In the genomic region with DNA sequence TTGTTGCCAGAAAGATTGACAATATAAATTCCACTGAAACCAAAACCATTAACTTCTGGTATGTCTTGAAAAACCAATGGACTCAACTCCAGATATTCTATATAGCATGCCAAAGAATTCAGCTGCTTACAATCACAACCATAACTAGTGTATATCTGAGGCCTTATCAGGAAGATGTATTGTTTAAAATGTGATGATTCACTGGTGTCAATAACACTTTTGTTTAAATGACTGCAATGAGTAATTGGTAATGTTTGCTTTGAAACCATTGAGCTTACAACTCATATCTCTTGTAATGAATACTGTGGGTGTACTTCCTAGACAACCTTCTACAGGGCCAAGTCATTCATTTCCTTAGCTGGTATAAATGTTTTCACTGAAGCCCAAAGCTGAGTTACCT, we compare ENCODE assay signal across 23 cellular contexts.
DNase-seq lines count a peak whose midpoint lies in the region; ATAC-seq, FAIRE-seq and TF ChIP-seq lines count a peak whose summit lies in the region.
"Had no signal": no experiment of that assay in that cellular context is flagged by ENCODE, and none has a peak within 500 bp of the region (broad histone marks: within the 10 kb centered on the region; RNA-seq: fewer than 3 reads in every experiment).

No MANE protein-coding gene starts in this region.

- intact Hi-C loops in HepG2 (cut with micrococcal nuclease; ENCODE audit: unreplicated experiment) (no loop called here), stomach (cut with DNase I; ENCODE audit: low total_unique reads) (no loop called here)

- peaks cover 6% of the 10 kb centered on the region for H3K9me3 Mint-ChIP-seq in stimulated activated memory B cell treated with anti-CD40 and anti-IgM and Interleukin-4, amounts not matched to agents 10 μg/mL and 1 μg/mL and 100 μg/mL, for 72 hours

- no peaks in the 10 kb centered on the region for H3K9me3 ChIP-seq in HepG2 (ENCODE audit: low read length)
- H3K9me3 ChIP-seq in stomach, result no peaks in the 10 kb centered on the region
- H3K9me3 ChIP-seq: BLaER1 treated with 17β-estradiol and CSF1 and Interleukin-3, amounts not matched to agents 10 nM and 100 nM; left ventricle myocardium inferior; sigmoid colon had no signal

- BruUV-seq in HepG2 (replicated peaks; lab: Mats Ljungman, UMichigan), result no TSS peak

- TF ChIP-seq RAD21 in HepG2 (CRISPR knock-in tag; IDR thresholded peaks at IDR 0.05), result no peak

- in situ Hi-C loops in HepG2 (cut with HindIII; ENCODE audit: extremely low pct_ligation_motif_present, low pct_unique_long_range_greater_than_20kb), result no loop called here

- no peaks in the 10 kb centered on the region for H3K79me2 ChIP-seq in HepG2 (ENCODE audit: insufficient read depth, low read length)

- no peaks in the 10 kb centered on the region for H4K20me1 ChIP-seq in HepG2 (ENCODE audit: insufficient read depth, low read length)
- H4K20me1 ChIP-seq: BLaER1 treated with 17β-estradiol and CSF1 and Interleukin-3, amounts not matched to agents 10 nM and 100 nM had no signal

- H3K27ac Mint-ChIP-seq in stimulated activated memory B cell treated with anti-CD40 and anti-IgM and Interleukin-4, amounts not matched to agents 10 μg/mL and 1 μg/mL and 100 μg/mL, for 72 hours, result no peak overlapping the region
- H3K27ac Mint-ChIP-seq: activated naive CD8-positive, alpha-beta T cell treated with anti-CD3 and anti-CD28 coated beads, Interleukin-2, amount 50 U/mL, for 24 hours; activated T-cell treated with anti-CD3 and anti-CD28 coated beads, Interleukin-2, amount 50 U/mL, for 24 hours; stimulated activated naive CD8-positive, alpha-beta T cell treated with anti-CD3 and anti-CD28 coated beads, Interleukin-15, Interleukin-2, amounts not matched to agents 100 ng/mL and 50 ng/mL, for 24 hours; T-helper 17 cell had no signal

- TF ChIP-seq EP300 in HepG2 (IDR thresholded peaks at IDR 0.05; ENCODE audit: low read depth in 2 of 2, low read length in 2 of 2) (no peak), HepG2 (CRISPR knock-in tag; IDR thresholded peaks at IDR 0.05; ENCODE audit: borderline replicate concordance) (no peak), stomach (IDR thresholded peaks at IDR 0.05) (no peak)

- CTCF ChIA-PET in HepG2 (lab: Yijun Ruan, JAX; ENCODE audit: low intra/inter-chr PET ratio, low total read pairs), result no interaction called here

- H3K4me2 ChIP-seq in HepG2 (ENCODE audit: low read depth, low read length), result no peak overlapping the region
- H3K4me2 ChIP-seq: BLaER1 treated with 17β-estradiol and CSF1 and Interleukin-3, amounts not matched to agents 10 nM and 100 nM; PC-9 had no signal

- ATAC-seq in HepG2 (no peak), SK-N-SH treated with all-trans-retinoic acid at 6 μM for 48 hours (no peak)
- no peak for ATAC-seq in stimulated activated memory B cell treated with anti-CD40 and anti-IgM and Interleukin-4, amounts not matched to agents 10 μg/mL and 1 μg/mL and 100 μg/mL, for 72 hours
- ATAC-seq: activated naive CD8-positive, alpha-beta T cell treated with anti-CD3 and anti-CD28 coated beads, Interleukin-2, amount 50 U/mL, for 24 hours; T-helper 17 cell had no signal

- H3K9ac ChIP-seq in HepG2 (ENCODE audit: insufficient read depth, low read depth, low read length), result no peak overlapping the region
- H3K9ac ChIP-seq: BLaER1 treated with 17β-estradiol and CSF1 and Interleukin-3, amounts not matched to agents 10 nM and 100 nM; GM23248 had no signal

- no peaks in the 10 kb centered on the region for H3K4me1 Mint-ChIP-seq in stimulated activated memory B cell treated with anti-CD40 and anti-IgM and Interleukin-4, amounts not matched to agents 10 μg/mL and 1 μg/mL and 100 μg/mL, for 72 hours
- H3K4me1 Mint-ChIP-seq: activated naive CD8-positive, alpha-beta T cell treated with anti-CD3 and anti-CD28 coated beads, Interleukin-2, amount 50 U/mL, for 24 hours; T-helper 17 cell had no signal

- TF ChIP-seq POLR2A in HepG2 (IDR thresholded peaks at IDR 0.05; ENCODE audit: insufficient read depth in 1 of 2, low read depth in 2 of 2, low read length in 2 of 2), result no peak
- no peak for TF ChIP-seq POLR2A in stomach (IDR thresholded peaks at IDR 0.05)

- no peak overlapping the region for H2AFZ ChIP-seq in HepG2 (ENCODE audit: low read length)
- H2AFZ ChIP-seq: GM23248, PC-9 had no signal

- H3K27me3 ChIP-seq in bronchial epithelial cell (ENCODE audit: control insufficient read depth, insufficient read depth, low read length), result peaks cover 6% of the 10 kb centered on the region
- H3K27me3 ChIP-seq in HepG2 (ENCODE audit: control insufficient read depth in 1 of 2, insufficient read depth in 2 of 2, low read length in 2 of 2), result no peaks in the 10 kb centered on the region
- no peaks in the 10 kb centered on the region for H3K27me3 ChIP-seq in stomach
- H3K27me3 ChIP-seq: BLaER1 treated with 17β-estradiol and CSF1 and Interleukin-3, amounts not matched to agents 10 nM and 100 nM; sigmoid colon had no signal

- no peaks in the 10 kb centered on the region for H3K36me3 Mint-ChIP-seq in stimulated activated memory B cell treated with anti-CD40 and anti-IgM and Interleukin-4, amounts not matched to agents 10 μg/mL and 1 μg/mL and 100 μg/mL, for 72 hours

- TF ChIP-seq CTCF in bronchial epithelial cell (IDR thresholded peaks at IDR 0.05; ENCODE audit: insufficient read depth, low read length, severe bottlenecking) (no peak), HepG2 (CRISPR knock-in tag; IDR thresholded peaks at IDR 0.05) (no peak), stomach (IDR thresholded peaks at IDR 0.05) (no peak)

- peak; percentile 98 for DNase-seq in DMS53 treated with DMSO at 0.1 percent for 48 hours (lab: John Stamatoyannopoulos, UW; ENCODE audit: unreplicated experiment)
- DNase-seq in NCI-H146 treated with DMSO at 0.1 percent for 48 hours (lab: John Stamatoyannopoulos, UW; ENCODE audit: unreplicated experiment), result peak; percentile 31
- DNase-seq in bronchial epithelial cell (ENCODE audit: low read depth), result peak; percentile 99
- peak; percentile 17 for DNase-seq in HepG2 (ENCODE audit: low spot score)
- DNase-seq in stomach, result no peak
- DNase-seq in NCI-H2081 treated with DMSO at 0.1 percent for 48 hours (lab: John Stamatoyannopoulos, UW), result no peak
- DNase-seq: activated CD4-positive, alpha-beta T cell treated with anti-CD3 and anti-CD28 coated beads for 48 hours; activated naive CD8-positive, alpha-beta T cell treated with anti-CD3 and anti-CD28 coated beads, Interleukin-2, amount 50 U/mL, for 24 hours; activated T-cell treated with anti-CD3 and anti-CD28 coated beads, Interleukin-2, amount 50 U/mL, for 24 hours; GF-D8; glutamatergic neuron; GM23248; left ventricle myocardium inferior; MM.1S; NCI-H2171; sigmoid colon; T-helper 17 cell had no signal

- no peaks in the 10 kb centered on the region for H3K27me3 Mint-ChIP-seq in stimulated activated memory B cell treated with anti-CD40 and anti-IgM and Interleukin-4, amounts not matched to agents 10 μg/mL and 1 μg/mL and 100 μg/mL, for 72 hours
- H3K27me3 Mint-ChIP-seq: activated naive CD8-positive, alpha-beta T cell treated with anti-CD3 and anti-CD28 coated beads, Interleukin-2, amount 50 U/mL, for 24 hours; activated T-cell treated with anti-CD3 and anti-CD28 coated beads, Interleukin-2, amount 50 U/mL, for 24 hours; stimulated activated naive CD8-positive, alpha-beta T cell treated with anti-CD3 and anti-CD28 coated beads, Interleukin-15, Interleukin-2, amounts not matched to agents 100 ng/mL and 50 ng/mL, for 24 hours; T-helper 17 cell had no signal

- H3K4me3 ChIP-seq in bronchial epithelial cell (ENCODE audit: low read depth, low read length), result no peak overlapping the region
- no peak overlapping the region for H3K4me3 ChIP-seq in HepG2 (replicated peaks in 1 of 3; ENCODE audit: insufficient read depth in 1 of 3, low read depth in 2 of 3, low read length in 3 of 3)
- no peak overlapping the region for H3K4me3 ChIP-seq in stomach
- H3K4me3 ChIP-seq: BLaER1 treated with 17β-estradiol and CSF1 and Interleukin-3, amounts not matched to agents 10 nM and 100 nM; GM23248; left ventricle myocardium inferior; PC-9; sigmoid colon had no signal

- no peak overlapping the region for H3K27ac ChIP-seq in HepG2 (ENCODE audit: extremely low read length, insufficient read depth, low read length)
- H3K27ac ChIP-seq in stomach, result no peak overlapping the region
- H3K27ac ChIP-seq: BLaER1 treated with 17β-estradiol and CSF1 and Interleukin-3, amounts not matched to agents 10 nM and 100 nM; GM23248; left ventricle myocardium inferior; PC-9; sigmoid colon had no signal

- H3K36me3 ChIP-seq in bronchial epithelial cell (ENCODE audit: control insufficient read depth, insufficient read depth, low read length) (no peaks in the 10 kb centered on the region), HepG2 (replicated peaks in 1 of 2; ENCODE audit: control insufficient read depth in 1 of 2, insufficient read depth in 2 of 2, low read length in 2 of 2) (no peaks in the 10 kb centered on the region), stomach (no peaks in the 10 kb centered on the region)
- H3K36me3 ChIP-seq: BLaER1 treated with 17β-estradiol and CSF1 and Interleukin-3, amounts not matched to agents 10 nM and 100 nM; left ventricle myocardium inferior; sigmoid colon had no signal

- POLR2A ChIA-PET in HepG2 (lab: Yijun Ruan, JAX), result no interaction called here

- FAIRE-seq in bronchial epithelial cell (lab: Jason Lieb, UNC) (no peak), HepG2 (lab: Jason Lieb, UNC) (no peak)
- FAIRE-seq: GM19239 had no signal

- no peak overlapping the region for H3K4me3 Mint-ChIP-seq in stimulated activated memory B cell treated with anti-CD40 and anti-IgM and Interleukin-4, amounts not matched to agents 10 μg/mL and 1 μg/mL and 100 μg/mL, for 72 hours
- H3K4me3 Mint-ChIP-seq: activated naive CD8-positive, alpha-beta T cell treated with anti-CD3 and anti-CD28 coated beads, Interleukin-2, amount 50 U/mL, for 24 hours; activated T-cell treated with anti-CD3 and anti-CD28 coated beads, Interleukin-2, amount 50 U/mL, for 24 hours; stimulated activated naive CD8-positive, alpha-beta T cell treated with anti-CD3 and anti-CD28 coated beads, Interleukin-15, Interleukin-2, amounts not matched to agents 100 ng/mL and 50 ng/mL, for 24 hours; T-helper 17 cell had no signal

- H3K4me1 ChIP-seq in HepG2 (ENCODE audit: insufficient read depth, low read length) (no peaks in the 10 kb centered on the region), stomach (no peaks in the 10 kb centered on the region)
- H3K4me1 ChIP-seq: BLaER1 treated with 17β-estradiol and CSF1 and Interleukin-3, amounts not matched to agents 10 nM and 100 nM; left ventricle myocardium inferior; sigmoid colon had no signal

TF ChIP-seq in HepG2, 621 proteins besides CTCF, POLR2A, EP300 and RAD21 (continues in another document):
- peak; percentile 61; the same call in 1 of the 2 replicates for TF ChIP-seq SOX5 (CRISPR knock-in tag; IDR thresholded peaks at IDR 0.05; ENCODE audit: borderline replicate concordance)
- no peak for TF ChIP-seq SOX13 (IDR thresholded peaks at IDR 0.05)
- peak in 1 of 2 experiments; percentile 43; a peak in 1 of 4 replicates for TF ChIP-seq SOX13 (CRISPR knock-in tag; conservative IDR thresholded peaks at IDR 0.05 in 1 of 2, IDR thresholded peaks at IDR 0.05 in 1 of 2)

Comparison
In these comparisons a context has a peak if more than half of its experiments do, and no peak if none do; other contexts are left out.
1. DNase-seq: peak in DMS53 treated with DMSO at 0.1 percent for 48 hours (single experiment), NCI-H146 treated with DMSO at 0.1 percent for 48 hours (single experiment), bronchial epithelial cell (single experiment) and HepG2 (single experiment); none in stomach (single experiment) and NCI-H2081 treated with DMSO at 0.1 percent for 48 hours (single experiment).